Comparison of ENCODE assay signal across 8 cellular contexts in genomic region chr10:69451784-69452251, GRCh38. TPM values are rescaled to one million over a fixed set of nuclear protein-coding genes. Genes with fewer than 3 reads are reported as not detected.
DNase-seq lines count a peak whose midpoint lies in the region; ATAC-seq and FAIRE-seq lines count a peak whose summit lies in the region.

No MANE protein-coding gene starts in this region.

- H3K9me3 Mint-ChIP-seq in CD8-positive, alpha-beta memory T cell, result no peaks in the 10 kb centered on the region
- no peaks in the 10 kb centered on the region for H3K9me3 Mint-ChIP-seq in activated T-helper 2 cell treated with anti-CD3 and anti-CD28 coated beads, Interferon-gamma antibody, Interleukin-2, Interleukin-4, amounts not matched to agents 10 μg/mL and 5 μg/mL and 100 μg/mL, durations not matched to agents 14 hours and 24 hours and 36 hours

- peak overlapping the region; percentile 69 for H3K4me3 ChIP-seq in CD8-positive, alpha-beta memory T cell (ENCODE audit: low read length)
- H3K4me3 ChIP-seq in iPS-15b (ENCODE audit: low read depth, low read length) (peak overlapping the region; percentile 65), small intestine (ENCODE audit: low read depth in 1 of 2, low read length in 2 of 2) (peak overlapping the region; percentile 76 to 91)

- CTCF ChIA-PET in CD8-positive, alpha-beta memory T cell (lab: Charles Lee), result interaction anchor here (1.0 to 2.2 kb wide), 3 partner anchors 13 to 63 kb away, joined by 3 to 8 read pairs (median 7); no protein-coding TSS in a partner anchor

- 5 to 8% (median 7%) methylated on average over 38 of the region's 38 CpGs for WGBS in small intestine, 3 donors

- H3K27ac Mint-ChIP-seq in CD8-positive, alpha-beta memory T cell, result peak overlapping the region in 5 of 8 donors; percentile 45 to 79 (median 74)
- H3K27ac Mint-ChIP-seq in activated T-helper 2 cell treated with anti-CD3 and anti-CD28 coated beads, Interferon-gamma antibody, Interleukin-2, Interleukin-4, amounts not matched to agents 10 μg/mL and 5 μg/mL and 100 μg/mL, durations not matched to agents 14 hours and 24 hours and 36 hours, result no peak overlapping the region

- no peak for DNase-seq in CD8-positive, alpha-beta memory T cell
- DNase-seq in activated T-helper 2 cell treated with anti-CD3 and anti-CD28 coated beads, Interferon-gamma antibody, Interleukin-2, Interleukin-4, amounts not matched to agents 10 μg/mL and 5 μg/mL and 100 μg/mL, durations not matched to agents 14 hours and 24 hours and 36 hours (ENCODE audit: low spot score), result no peak
- peak; percentile 82 for DNase-seq in small intestine
- DNase-seq in AG08395 (ENCODE audit: low spot score), result no peak

- no peaks in the 10 kb centered on the region for H3K27me3 ChIP-seq in CD8-positive, alpha-beta memory T cell (ENCODE audit: insufficient read depth, low read length, poor library complexity, severe bottlenecking)
- H3K27me3 ChIP-seq in iPS-15b (ENCODE audit: control insufficient read depth, insufficient read depth, low read length) (peaks cover 33% of the 10 kb centered on the region), small intestine (ENCODE audit: control insufficient read depth in 2 of 2, insufficient read depth in 2 of 2, low read length in 2 of 2) (no peaks in the 10 kb centered on the region)

- FAIRE-seq in small intestine (lab: Jason Lieb, UNC), result no peak

- POLR2A ChIA-PET in CD8-positive, alpha-beta memory T cell (lab: Charles Lee), result no interaction called here

- peak overlapping the region; percentile 26 for H3K9ac ChIP-seq in iPS-15b (ENCODE audit: low read depth, low read length)

- ATAC-seq in HG03354 (IDR thresholded peaks at IDR 0.05; ENCODE audit: poor library complexity, severe bottlenecking, unreplicated experiment), result peak; percentile 4
- ATAC-seq in GM21786 (IDR thresholded peaks at IDR 0.05; ENCODE audit: unreplicated experiment), result no peak
- no peak for ATAC-seq in HG02981 (IDR thresholded peaks at IDR 0.05; ENCODE audit: unreplicated experiment)

- peaks cover 6 to 7% of the 10 kb centered on the region in 2 donors for H3K27me3 Mint-ChIP-seq in CD8-positive, alpha-beta memory T cell
- H3K27me3 Mint-ChIP-seq in activated T-helper 2 cell treated with anti-CD3 and anti-CD28 coated beads, Interferon-gamma antibody, Interleukin-2, Interleukin-4, amounts not matched to agents 10 μg/mL and 5 μg/mL and 100 μg/mL, durations not matched to agents 14 hours and 24 hours and 36 hours (ENCODE audit: low read depth), result peaks cover 12% of the 10 kb centered on the region

- H3K9me3 ChIP-seq in CD8-positive, alpha-beta memory T cell (ENCODE audit: low read length), result no peaks in the 10 kb centered on the region
- H3K9me3 ChIP-seq in iPS-15b (ENCODE audit: control insufficient read depth, insufficient read depth, low read length), result no peaks in the 10 kb centered on the region
- no peaks in the 10 kb centered on the region for H3K9me3 ChIP-seq in small intestine (ENCODE audit: control insufficient read depth, low read depth)

- H3K4me1 ChIP-seq in CD8-positive, alpha-beta memory T cell (ENCODE audit: insufficient read depth, low read length), result peaks cover 5% of the 10 kb centered on the region
- H3K4me1 ChIP-seq in iPS-15b (ENCODE audit: control insufficient read depth, insufficient read depth, low read length) (no peaks in the 10 kb centered on the region), small intestine (ENCODE audit: control insufficient read depth in 2 of 2, insufficient read depth in 1 of 2, low read depth in 1 of 2, low read length in 1 of 2) (peaks cover 4 to 8% of the 10 kb centered on the region in 2 donors)

- H3K27ac ChIP-seq in CD8-positive, alpha-beta memory T cell (ENCODE audit: low read depth, low read length), result no peak overlapping the region
- H3K27ac ChIP-seq in small intestine (ENCODE audit: low read depth in 1 of 2, low read length in 1 of 2), result peak overlapping the region; percentile 94

- H3K4me3 Mint-ChIP-seq in CD8-positive, alpha-beta memory T cell, result peak overlapping the region; percentile 82 to 89 (median 86)
- H3K4me3 Mint-ChIP-seq in activated T-helper 2 cell treated with anti-CD3 and anti-CD28 coated beads, Interferon-gamma antibody, Interleukin-2, Interleukin-4, amounts not matched to agents 10 μg/mL and 5 μg/mL and 100 μg/mL, durations not matched to agents 14 hours and 24 hours and 36 hours (ENCODE audit: low read depth), result peak overlapping the region; percentile 86

- H3K36me3 Mint-ChIP-seq in CD8-positive, alpha-beta memory T cell, result no peaks in the 10 kb centered on the region
- no peaks in the 10 kb centered on the region for H3K36me3 Mint-ChIP-seq in activated T-helper 2 cell treated with anti-CD3 and anti-CD28 coated beads, Interferon-gamma antibody, Interleukin-2, Interleukin-4, amounts not matched to agents 10 μg/mL and 5 μg/mL and 100 μg/mL, durations not matched to agents 14 hours and 24 hours and 36 hours (ENCODE audit: low read depth)

- no peaks in the 10 kb centered on the region for H3K36me3 ChIP-seq in CD8-positive, alpha-beta memory T cell (ENCODE audit: insufficient read depth, low read length)
- no peaks in the 10 kb centered on the region for H3K36me3 ChIP-seq in iPS-15b (ENCODE audit: control insufficient read depth, insufficient read depth, low read length)
- peaks cover 0 to 4% of the 10 kb centered on the region in 2 donors for H3K36me3 ChIP-seq in small intestine (ENCODE audit: control insufficient read depth in 2 of 2, insufficient read depth in 2 of 2, low read length in 2 of 2)

- intact Hi-C loops in activated T-helper 2 cell treated with anti-CD3 and anti-CD28 coated beads, Interferon-gamma antibody, Interleukin-2, Interleukin-4, amounts not matched to agents 10 μg/mL and 5 μg/mL and 100 μg/mL, durations not matched to agents 14 hours and 24 hours and 36 hours (cut with micrococcal nuclease), result no loop called here

- peaks cover 19 to 31% (median 24%) of the 10 kb centered on the region in 3 donors for H3K4me1 Mint-ChIP-seq in CD8-positive, alpha-beta memory T cell
- H3K4me1 Mint-ChIP-seq in activated T-helper 2 cell treated with anti-CD3 and anti-CD28 coated beads, Interferon-gamma antibody, Interleukin-2, Interleukin-4, amounts not matched to agents 10 μg/mL and 5 μg/mL and 100 μg/mL, durations not matched to agents 14 hours and 24 hours and 36 hours (ENCODE audit: low read depth), result peaks cover 3% of the 10 kb centered on the region

RNA-seq across cellular contexts. Expression of gene TSPAN15, which starts 0.6 kb away (rescaled TPM):
- 1 to 10 TPM; 1.4 to 2.4 TPM for total RNA-seq in CD8-positive, alpha-beta memory T cell
- 20.2 TPM for polyA plus RNA-seq in CD8-positive, alpha-beta memory T cell
- total RNA-seq in activated T-helper 2 cell treated with anti-CD3 and anti-CD28 coated beads, Interferon-gamma antibody, Interleukin-2, Interleukin-4, amounts not matched to agents 10 μg/mL and 5 μg/mL and 100 μg/mL, durations not matched to agents 14 hours and 24 hours and 36 hours, result 0.55 and 0.85 TPM in 2 replicates
- polyA plus RNA-seq in small intestine, result 10 to 100 TPM; 43.2 to 72.1 (median 47.0) TPM

RNA-seq across cellular contexts. Expression of gene TACR2, which starts 35.1 kb away (rescaled TPM):
- total RNA-seq in CD8-positive, alpha-beta memory T cell, result not detected
- polyA plus RNA-seq in CD8-positive, alpha-beta memory T cell, result not detected
- not detected in 2 replicates for total RNA-seq in activated T-helper 2 cell treated with anti-CD3 and anti-CD28 coated beads, Interferon-gamma antibody, Interleukin-2, Interleukin-4, amounts not matched to agents 10 μg/mL and 5 μg/mL and 100 μg/mL, durations not matched to agents 14 hours and 24 hours and 36 hours
- polyA plus RNA-seq in small intestine, result 1 to 10 TPM in 1 of 3 donors, under 1 TPM in 1, not detected in 1; 0.81 to 4.0 TPM
